ENCODE assay signal across 13 cellular contexts in genomic region chr1:1031659-1032245, GRCh38. TPM values are rescaled to one million over a fixed set of nuclear protein-coding genes. Genes with fewer than 3 reads are reported as not detected.
DNase-seq lines count a peak whose midpoint lies in the region; ATAC-seq, FAIRE-seq and TF ChIP-seq lines count a peak whose summit lies in the region.
"Had no signal": no experiment of that assay in that cellular context is flagged by ENCODE, and none has a peak within 500 bp of the region (broad histone marks: within the 10 kb centered on the region; RNA-seq: fewer than 3 reads in every experiment).

No MANE protein-coding gene starts in this region.

- no peaks in the 10 kb centered on the region for H3K9me3 ChIP-seq in T-helper 17 cell (ENCODE audit: control insufficient read depth, low read length, poor library complexity, severe bottlenecking)
- H3K9me3 ChIP-seq in small intestine (ENCODE audit: control insufficient read depth, low read depth), result no peaks in the 10 kb centered on the region
- H3K9me3 ChIP-seq: thyroid gland had no signal

- H3K4me3 Mint-ChIP-seq in activated T-cell treated with anti-CD3 and anti-CD28 coated beads, Interleukin-2, amount 50 U/mL, for 4 hours, result peak overlapping the region; percentile 64
- H3K4me3 Mint-ChIP-seq in T-helper 17 cell, result peak overlapping the region; percentile 75
- H3K4me3 Mint-ChIP-seq in endothelial cell (ENCODE audit: unreplicated experiment), result peak overlapping the region; percentile 69

- H3K27me3 ChIP-seq in small intestine (ENCODE audit: control insufficient read depth in 2 of 2, insufficient read depth in 2 of 2, low read length in 2 of 2), result no peaks in the 10 kb centered on the region
- H3K27me3 ChIP-seq: thyroid gland had no signal

- peaks cover 7% of the 10 kb centered on the region for H3K4me1 Mint-ChIP-seq in activated T-cell treated with anti-CD3 and anti-CD28 coated beads, Interleukin-2, amount 50 U/mL, for 4 hours (ENCODE audit: low read depth)
- H3K4me1 Mint-ChIP-seq in T-helper 17 cell, result peaks cover 6% of the 10 kb centered on the region
- peaks cover 10% of the 10 kb centered on the region for H3K4me1 Mint-ChIP-seq in endothelial cell (ENCODE audit: unreplicated experiment)

- no peak for TF ChIP-seq CTCF in endothelial cell (IDR thresholded peaks at IDR 0.05; ENCODE audit: unreplicated experiment)

- no peaks in the 10 kb centered on the region for H3K36me3 Mint-ChIP-seq in activated T-cell treated with anti-CD3 and anti-CD28 coated beads, Interleukin-2, amount 50 U/mL, for 4 hours (ENCODE audit: insufficient read depth)
- H3K36me3 Mint-ChIP-seq in T-helper 17 cell (ENCODE audit: low read depth) (no peaks in the 10 kb centered on the region), endothelial cell (ENCODE audit: low read depth, unreplicated experiment) (peaks cover 6% of the 10 kb centered on the region)

- no peak for DNase-seq in activated T-cell treated with anti-CD3 and anti-CD28 coated beads, Interleukin-2, amount 50 U/mL, for 4 hours
- DNase-seq in activated T-cell treated with anti-CD3 and anti-CD28 coated beads, Interleukin-2, amount 50 U/mL, for 48 hours, result no peak
- DNase-seq in T-helper 17 cell (no peak), endothelial cell (ENCODE audit: low spot score) (no peak), small intestine (peak; percentile 63), inferior parietal cortex (ENCODE audit: extremely low spot score) (no peak), ACHN (no peak)
- DNase-seq: activated CD4-positive, CD25-positive, alpha-beta regulatory T cell treated with anti-CD3 and anti-CD28 coated beads, Interleukin-2, amount 50 U/mL, for 72 hours; DMS79; mammary epithelial cell had no signal

- in situ Hi-C loops in ACHN (cut with HindIII; ENCODE audit: low pct_ligation_motif_present, low pct_unique_long_range_greater_than_20kb, low sequenced_read_pairs), result no loop called here

- H3K4me3 ChIP-seq in small intestine (ENCODE audit: low read depth in 1 of 2, low read length in 2 of 2), result no peak overlapping the region

- no peaks in the 10 kb centered on the region for H3K4me1 ChIP-seq in small intestine (ENCODE audit: control insufficient read depth in 2 of 2, insufficient read depth in 1 of 2, low read depth in 1 of 2, low read length in 1 of 2)

- peaks cover 26% of the 10 kb centered on the region for H3K27me3 Mint-ChIP-seq in activated T-cell treated with anti-CD3 and anti-CD28 coated beads, Interleukin-2, amount 50 U/mL, for 4 hours (ENCODE audit: low read depth)
- H3K27me3 Mint-ChIP-seq in T-helper 17 cell (peaks cover 18% of the 10 kb centered on the region), endothelial cell (ENCODE audit: unreplicated experiment) (peaks cover 12% of the 10 kb centered on the region)

- H3K27ac Mint-ChIP-seq in T-helper 17 cell, result no peak overlapping the region
- no peak overlapping the region for H3K27ac Mint-ChIP-seq in endothelial cell (ENCODE audit: unreplicated experiment)

- no peaks in the 10 kb centered on the region for H3K9me3 Mint-ChIP-seq in activated T-cell treated with anti-CD3 and anti-CD28 coated beads, Interleukin-2, amount 50 U/mL, for 4 hours
- no peaks in the 10 kb centered on the region for H3K9me3 Mint-ChIP-seq in endothelial cell (ENCODE audit: unreplicated experiment)

- H3K36me3 ChIP-seq in small intestine (ENCODE audit: control insufficient read depth in 2 of 2, insufficient read depth in 2 of 2, low read length in 2 of 2), result no peaks in the 10 kb centered on the region
- H3K36me3 ChIP-seq: thyroid gland had no signal

- H3K27ac ChIP-seq in small intestine (ENCODE audit: low read depth in 1 of 2, low read length in 1 of 2), result no peak overlapping the region
- H3K27ac ChIP-seq: thyroid gland had no signal

- no peak for FAIRE-seq in small intestine (lab: Jason Lieb, UNC)

- ATAC-seq in activated T-cell treated with anti-CD3 and anti-CD28 coated beads, Interleukin-2, amount 50 U/mL, for 4 hours, result no peak
- no peak for ATAC-seq in T-helper 17 cell
- ATAC-seq in HG03280 (IDR thresholded peaks at IDR 0.05; ENCODE audit: unreplicated experiment), result no peak

- 39 to 70% (median 52%) methylated on average over 11 of the region's 11 CpGs for WGBS in small intestine, 3 donors

RNA-seq across cellular contexts. Expression of gene AGRN, which starts 11.8 kb away (rescaled TPM):
- 10 to 100 TPM; 12.0 to 18.0 (median 15.2) TPM for total RNA-seq in activated T-cell treated with anti-CD3 and anti-CD28 coated beads, Interleukin-2, amount 50 U/mL, for 4 hours
- 1 to 10 TPM; 1.2 to 1.4 TPM for total RNA-seq in T-helper 17 cell
- 374 TPM for total RNA-seq in endothelial cell (ENCODE audit: unreplicated experiment)
- polyA plus RNA-seq in small intestine, result 10 to 100 TPM; 13.2 to 20.9 (median 18.9) TPM

RNA-seq across cellular contexts. Expression of gene ISG15, which starts 18.5 kb away (rescaled TPM):
- total RNA-seq in activated T-cell treated with anti-CD3 and anti-CD28 coated beads, Interleukin-2, amount 50 U/mL, for 4 hours, result 10 to 100 TPM; 22.3 to 23.7 (median 22.9) TPM
- 10 to 100 TPM; 19.5 to 52.1 TPM for total RNA-seq in T-helper 17 cell
- 33.3 TPM for total RNA-seq in endothelial cell (ENCODE audit: unreplicated experiment)
- 100 to 1,000 TPM in 2 of 3 donors, 10 to 100 TPM in 1; 86.3 to 282 (median 277) TPM for polyA plus RNA-seq in small intestine

RNA-seq across cellular contexts. Expression of gene HES4, which starts 31.9 kb away (rescaled TPM):
- total RNA-seq in activated T-cell treated with anti-CD3 and anti-CD28 coated beads, Interleukin-2, amount 50 U/mL, for 4 hours, result 1 to 10 TPM; 1.3 to 3.0 (median 2.7) TPM
- total RNA-seq in T-helper 17 cell, result 10 to 100 TPM in 1 of 2 donors, 1 to 10 TPM in 1; 9.6 to 10.5 TPM
- 144 TPM for total RNA-seq in endothelial cell (ENCODE audit: unreplicated experiment)
- polyA plus RNA-seq in small intestine, result 1 to 10 TPM in 2 of 3 donors, under 1 TPM in 1; 0.89 to 8.2 (median 6.2) TPM

RNA-seq across cellular contexts. Expression of gene RNF223, which starts 42.4 kb away (rescaled TPM):
- total RNA-seq in activated T-cell treated with anti-CD3 and anti-CD28 coated beads, Interleukin-2, amount 50 U/mL, for 4 hours, result under 1 TPM in 1 of 3 donors, not detected in 2; 0.16 TPM
- total RNA-seq in T-helper 17 cell (not detected), endothelial cell (ENCODE audit: unreplicated experiment) (not detected)
- polyA plus RNA-seq in small intestine, result under 1 TPM in 2 of 3 donors, not detected in 1; 0.18 to 0.45 TPM
- total RNA-seq: thyroid gland had no signal
- polyA plus RNA-seq: AG04450 had no signal

RNA-seq across cellular contexts. Expression of gene PERM1, which starts 49.9 kb away (rescaled TPM):
- total RNA-seq in activated T-cell treated with anti-CD3 and anti-CD28 coated beads, Interleukin-2, amount 50 U/mL, for 4 hours, result not detected
- total RNA-seq in T-helper 17 cell, result not detected
- total RNA-seq in endothelial cell (ENCODE audit: unreplicated experiment), result not detected
- 1 to 10 TPM in 1 of 3 donors, under 1 TPM in 1, not detected in 1; 0.30 to 1.6 TPM for polyA plus RNA-seq in small intestine
- total RNA-seq: mammary epithelial cell had no signal
- polyA plus RNA-seq: AG04450, mammary epithelial cell had no signal

Comparison
In these comparisons a context has a peak if more than half of its experiments do, and no peak if none do; other contexts are left out.
1. RNA of gene AGRN, which starts 11.8 kb away (total RNA-seq): 374 TPM in endothelial cell (single experiment); 12.0 to 18.0 TPM in activated T-cell treated with anti-CD3 and anti-CD28 coated beads, Interleukin-2, amount 50 U/mL, for 4 hours and 1.2 to 1.4 TPM in T-helper 17 cell; every median in the first group is over 10 times any median in the second.
2. RNA of gene HES4, which starts 31.9 kb away (total RNA-seq): 144 TPM in endothelial cell (single experiment); 9.6 to 10.5 TPM in T-helper 17 cell and 1.3 to 3.0 TPM in activated T-cell treated with anti-CD3 and anti-CD28 coated beads, Interleukin-2, amount 50 U/mL, for 4 hours; every median in the first group is over 10 times any median in the second.
3. Peak in every context shown above with its lines, with median percentiles within 50 percentile points of each other: H3K4me3 Mint-ChIP-seq.